23 cellular contexts compared by ENCODE assay signal in genomic region chr3:34022147-34022546, GRCh38.
"Had no signal": no experiment of that assay in that cellular context is flagged by ENCODE, and none has a peak within 500 bp of the region (broad histone marks: within the 10 kb centered on the region; RNA-seq: fewer than 3 reads in every experiment).

No MANE protein-coding gene starts in this region.

- H3K4me3 ChIP-seq: SJSA1 had no signal

- ATAC-seq: activated CD8-positive, alpha-beta memory T cell treated with anti-CD3 and anti-CD28 coated beads, Interleukin-2, amount 10 ng/mL, durations not matched to agents 7 days and 5 days; activated naive CD4-positive, alpha-beta T cell treated with anti-CD3 and anti-CD28 coated beads, Interleukin-2, amount 50 U/mL, for 72 hours; SK-N-SH treated with all-trans-retinoic acid at 6 μM for 48 hours had no signal

- H3K27me3 Mint-ChIP-seq: activated CD4-positive, alpha-beta T cell treated with anti-CD3 and anti-CD28 coated beads, Interleukin-2, amount 10 ng/mL, durations not matched to agents 24 days and 14 days; activated T-cell treated with anti-CD3 and anti-CD28 coated beads, Interleukin-2, amount 50 U/mL, for 24 hours had no signal

- DNase-seq: activated CD4-positive, alpha-beta T cell treated with anti-CD3 and anti-CD28 coated beads for 1 hour; activated CD4-positive, alpha-beta T cell treated with anti-CD3 and anti-CD28 coated beads, Interleukin-2, amount 10 ng/mL, durations not matched to agents 24 days and 14 days; activated CD4-positive, alpha-beta T cell treated with anti-CD3 and anti-CD28 coated beads, Interleukin-2, amount 50 U/mL, for 48 hours; activated CD8-positive, alpha-beta memory T cell treated with anti-CD3 and anti-CD28 coated beads, Interleukin-2, amount 10 ng/mL, durations not matched to agents 7 days and 5 days; activated effector memory CD4-positive, alpha-beta T cell treated with anti-CD3 and anti-CD28 coated beads, Interleukin-2, amount 50 U/mL, for 16 hours; activated naive CD4-positive, alpha-beta T cell treated with Interleukin-2 at 50 U/mL for 16 hours; activated T-cell treated with anti-CD3 and anti-CD28 coated beads, Interleukin-2, amount 50 U/mL, for 24 hours; KG1; MM.1S; NCI-H1105; NCI-H1436; NCI-H1694 treated with DMSO at 0.1 percent for 48 hours; NCI-H2081; NCI-H446; NCI-H524 treated with DMSO at 0.1 percent for 48 hours; NCI-H82; SHP77 had no signal

- H3K4me3 Mint-ChIP-seq: activated CD4-positive, alpha-beta T cell treated with anti-CD3 and anti-CD28 coated beads, Interleukin-2, amount 10 ng/mL, durations not matched to agents 24 days and 14 days; activated CD8-positive, alpha-beta memory T cell treated with anti-CD3 and anti-CD28 coated beads, Interleukin-2, amount 10 ng/mL, durations not matched to agents 7 days and 5 days; activated T-cell treated with anti-CD3 and anti-CD28 coated beads, Interleukin-2, amount 50 U/mL, for 24 hours; activated T-helper 1 cell treated with anti-CD3 and anti-CD28 coated beads, Interleukin-12 subunit alpha, Interleukin-12 subunit beta, Interleukin-2, Interleukin-4 antibody, amounts not matched to agents 30 ng/mL and 10 ng/mL and 1 ng/mL, durations not matched to agents 14 hours and 24 hours and 36 hours; T-helper 1 cell treated with Interleukin-12 subunit alpha and Interleukin-12 subunit beta and Interleukin-4 antibody, amounts not matched to agents 30 μg/mL and 1 μg/mL, for 36 hours had no signal

- H3K36me3 ChIP-seq: SJSA1 had no signal

- H3K27ac Mint-ChIP-seq: activated CD4-positive, alpha-beta T cell treated with anti-CD3 and anti-CD28 coated beads, Interleukin-2, amount 10 ng/mL, durations not matched to agents 24 days and 14 days; activated CD8-positive, alpha-beta memory T cell treated with anti-CD3 and anti-CD28 coated beads, Interleukin-2, amount 10 ng/mL, durations not matched to agents 7 days and 5 days; activated naive CD4-positive, alpha-beta T cell treated with anti-CD3 and anti-CD28 coated beads, Interleukin-2, amount 50 U/mL, for 72 hours; activated T-cell treated with anti-CD3 and anti-CD28 coated beads, Interleukin-2, amount 50 U/mL, for 24 hours; activated T-helper 1 cell treated with anti-CD3 and anti-CD28 coated beads, Interleukin-12 subunit alpha, Interleukin-12 subunit beta, Interleukin-2, Interleukin-4 antibody, amounts not matched to agents 30 ng/mL and 10 ng/mL and 1 ng/mL, durations not matched to agents 14 hours and 24 hours and 36 hours; T-helper 1 cell treated with Interleukin-12 subunit alpha and Interleukin-12 subunit beta and Interleukin-4 antibody, amounts not matched to agents 30 μg/mL and 1 μg/mL, for 36 hours had no signal

- H3K9me3 ChIP-seq: SJSA1 had no signal

- H3K27ac ChIP-seq: SJSA1 had no signal

- H3K4me1 ChIP-seq: SJSA1 had no signal

- H3K36me3 Mint-ChIP-seq: activated naive CD4-positive, alpha-beta T cell treated with anti-CD3 and anti-CD28 coated beads, Interleukin-2, amount 50 U/mL, for 72 hours; IgD-negative memory B cell had no signal

- H3K9me3 Mint-ChIP-seq: activated CD4-positive, alpha-beta T cell treated with anti-CD3 and anti-CD28 coated beads, Interleukin-2, amount 10 ng/mL, durations not matched to agents 24 days and 14 days; activated T-cell treated with anti-CD3 and anti-CD28 coated beads, Interleukin-2, amount 50 U/mL, for 24 hours; activated T-helper 1 cell treated with anti-CD3 and anti-CD28 coated beads, Interleukin-12 subunit alpha, Interleukin-12 subunit beta, Interleukin-2, Interleukin-4 antibody, amounts not matched to agents 30 ng/mL and 10 ng/mL and 1 ng/mL, durations not matched to agents 14 hours and 24 hours and 36 hours; T-helper 1 cell treated with Interleukin-12 subunit alpha and Interleukin-12 subunit beta and Interleukin-4 antibody, amounts not matched to agents 30 μg/mL and 1 μg/mL, for 36 hours had no signal

- H3K27me3 ChIP-seq: SJSA1 had no signal
